In genomic region chr6:87674286-87674685, GRCh38 we compare ENCODE assay signal across 24 cellular contexts.
"Had no signal": no experiment of that assay in that cellular context is flagged by ENCODE, and none has a peak within 500 bp of the region (broad histone marks: within the 10 kb centered on the region; RNA-seq: fewer than 3 reads in every experiment).

No MANE protein-coding gene starts in this region.

- H3K4me3 ChIP-seq: breast epithelium, esophagus muscularis mucosa, left lung, lung, neural progenitor cell, right atrium auricular region, testis, transverse colon had no signal

- DNase-seq: activated CD4-positive, alpha-beta T cell treated with anti-CD3 and anti-CD28 coated beads for 1 hour; activated CD4-positive, alpha-beta T cell treated with anti-CD3 and anti-CD28 coated beads, Interleukin-2, amount 10 ng/mL, durations not matched to agents 7 days and 5 days; activated CD8-positive, alpha-beta T cell treated with anti-CD3 and anti-CD28 coated beads for 36 hours; activated naive CD4-positive, alpha-beta T cell; activated T-cell treated with anti-CD3 and anti-CD28 coated beads, Interleukin-2, amount 50 U/mL, for 48 hours; central memory CD4-positive, alpha-beta T cell; foreskin keratinocyte; left lung; mesendoderm; natural killer cell; occipital lobe; stimulated activated naive CD8-positive, alpha-beta T cell treated with anti-CD3 and anti-CD28 coated beads, Interleukin-15, Interleukin-2, amounts not matched to agents 100 U/mL and 50 U/mL, for 24 hours; testis; transverse colon; WERI-Rb-1 had no signal

- H3K27ac Mint-ChIP-seq: activated CD4-positive, alpha-beta T cell treated with anti-CD3 and anti-CD28 coated beads, Interleukin-2, amount 10 ng/mL, durations not matched to agents 7 days and 5 days; activated naive CD4-positive, alpha-beta T cell treated with anti-CD3 and anti-CD28 coated beads, Interleukin-2, amount 50 U/mL, for 72 hours; neural progenitor cell; T-helper 2 cell treated with Interferon-gamma antibody and Interleukin-4, amounts not matched to agents 5 μg/mL and 100 μg/mL, for 36 hours had no signal

- ATAC-seq: activated CD8-positive, alpha-beta T cell treated with anti-CD3 and anti-CD28 coated beads for 36 hours; activated naive CD4-positive, alpha-beta T cell treated with anti-CD3 and anti-CD28 coated beads, Interleukin-2, amount 50 U/mL, for 72 hours; foreskin keratinocyte; natural killer cell; stimulated activated naive CD8-positive, alpha-beta T cell treated with anti-CD3 and anti-CD28 coated beads, Interleukin-15, Interleukin-2, amounts not matched to agents 100 U/mL and 50 U/mL, for 24 hours had no signal

- H3K9ac ChIP-seq: neural progenitor cell, parathyroid adenoma had no signal

- FAIRE-seq: islet of Langerhans had no signal

- H3K9me3 Mint-ChIP-seq: activated CD4-positive, alpha-beta T cell treated with anti-CD3 and anti-CD28 coated beads, Interleukin-2, amount 10 ng/mL, durations not matched to agents 7 days and 5 days; activated CD8-positive, alpha-beta T cell treated with anti-CD3 and anti-CD28 coated beads for 36 hours; activated naive CD4-positive, alpha-beta T cell treated with anti-CD3 and anti-CD28 coated beads, Interleukin-2, amount 50 U/mL, for 72 hours; natural killer cell; neural progenitor cell; T-helper 2 cell treated with Interferon-gamma antibody and Interleukin-4, amounts not matched to agents 5 μg/mL and 100 μg/mL, for 36 hours had no signal

- H3K4me2 ChIP-seq: neural progenitor cell had no signal

- H3K27ac ChIP-seq: breast epithelium, esophagus muscularis mucosa, foreskin keratinocyte, neural progenitor cell, parathyroid adenoma, right atrium auricular region, testis, transverse colon, WERI-Rb-1 had no signal

- H3K27me3 ChIP-seq: breast epithelium, esophagus muscularis mucosa, foreskin keratinocyte, left lung, neural progenitor cell, right atrium auricular region, testis, transverse colon had no signal

- H2AFZ ChIP-seq: neural progenitor cell, parathyroid adenoma had no signal

- H3K4me1 ChIP-seq: breast epithelium, foreskin keratinocyte, testis had no signal

- H3K79me2 ChIP-seq: parathyroid adenoma had no signal

- H3K9me3 ChIP-seq: breast epithelium, esophagus muscularis mucosa, left lung, right atrium auricular region, testis, transverse colon had no signal

- H3K4me3 Mint-ChIP-seq: activated CD4-positive, alpha-beta T cell treated with anti-CD3 and anti-CD28 coated beads, Interleukin-2, amount 10 ng/mL, durations not matched to agents 7 days and 5 days; activated CD8-positive, alpha-beta T cell treated with anti-CD3 and anti-CD28 coated beads for 36 hours; natural killer cell; neural progenitor cell; T-helper 2 cell treated with Interferon-gamma antibody and Interleukin-4, amounts not matched to agents 5 μg/mL and 100 μg/mL, for 36 hours had no signal

- H3K27me3 Mint-ChIP-seq: activated CD4-positive, alpha-beta T cell treated with anti-CD3 and anti-CD28 coated beads, Interleukin-2, amount 10 ng/mL, durations not matched to agents 7 days and 5 days; activated CD8-positive, alpha-beta T cell treated with anti-CD3 and anti-CD28 coated beads for 36 hours had no signal

- H3K36me3 Mint-ChIP-seq: natural killer cell had no signal

- H3K4me1 Mint-ChIP-seq: neural progenitor cell had no signal
